In genomic region chr20:18507218-18508191, GRCh38 we compare ENCODE assay signal across 8 cellular contexts. TPM values are rescaled to one million over a fixed set of nuclear protein-coding genes. Genes with fewer than 3 reads are reported as not detected.
DNase-seq lines count a peak whose midpoint lies in the region; ATAC-seq and TF ChIP-seq lines count a peak whose summit lies in the region.

TSS of gene SEC23B (plus strand) at chr20:18507940. CDS start at chr20:18510836, 2,896 bp downstream.

- peak; percentile 96 for ATAC-seq in DND-41 (ENCODE audit: insufficient read depth, low read depth)

- H4K20me1 ChIP-seq in DND-41 (ENCODE audit: insufficient read depth, low read length) (no peaks in the 10 kb centered on the region), GM23248 (ENCODE audit: insufficient read depth) (no peaks in the 10 kb centered on the region)

- H3K36me3 ChIP-seq in DND-41 (ENCODE audit: insufficient read depth, low read length) (peaks cover 28% of the 10 kb centered on the region), GM23248 (ENCODE audit: low read depth) (peaks cover 22% of the 10 kb centered on the region), esophagus squamous epithelium (peaks cover 0 to 32% (median 0%) of the 10 kb centered on the region in 3 donors)

- WGBS in GM23248 (ENCODE audit: low coverage in 1 of 2, low lambda C conversion rate in 2 of 2, missing lambda C conversion rate in 2 of 2), 2 experiments: 0 to 1% methylated on average over 61 to 68 of the region's 69 CpGs
- 0 to 1% methylated on average over 31 to 33 of the region's 69 CpGs for WGBS in esophagus squamous epithelium, 2 donors

- DNase-seq in DND-41 (peak; percentile 98), GM23248 (peak; percentile 99), Kasumi-1 (lab: John Stamatoyannopoulos, UW) (peak; percentile 95 to 97), RPMI7951 (ENCODE audit: low read depth) (peak; percentile 98), esophagus squamous epithelium (lab: John Stamatoyannopoulos, UW) (peak; percentile 81), myocyte (ENCODE audit: low read depth) (peak; percentile 98)
- peak; percentile 97 for DNase-seq in activated T-helper 1 cell treated with anti-CD3 and anti-CD28 coated beads, Interleukin-12 subunit alpha, Interleukin-12 subunit beta, Interleukin-2, Interleukin-4 antibody, amounts not matched to agents 30 ng/mL and 10 ng/mL and 1 ng/mL, durations not matched to agents 14 hours and 24 hours and 36 hours (ENCODE audit: low spot score)
- peak; percentile 94 to 99 for DNase-seq in stimulated activated CD8-positive, alpha-beta memory T cell treated with anti-CD3 and anti-CD28 coated beads, Interleukin-7, amount 100 ng/mL, for 48 hours (ENCODE audit: extremely low read depth in 1 of 2, low read depth in 1 of 2)

- H3K9me3 ChIP-seq in DND-41 (ENCODE audit: insufficient read depth, low read length, severe bottlenecking) (no peaks in the 10 kb centered on the region), GM23248 (ENCODE audit: low read depth) (no peaks in the 10 kb centered on the region), esophagus squamous epithelium (no peaks in the 10 kb centered on the region)

- peak within 1 kb of the TSS; percentile 100 for H3K27ac Mint-ChIP-seq in activated T-helper 1 cell treated with anti-CD3 and anti-CD28 coated beads, Interleukin-12 subunit alpha, Interleukin-12 subunit beta, Interleukin-2, Interleukin-4 antibody, amounts not matched to agents 30 ng/mL and 10 ng/mL and 1 ng/mL, durations not matched to agents 14 hours and 24 hours and 36 hours

- H3F3A ChIP-seq in GM23248 (ENCODE audit: insufficient read depth): no peaks in the 10 kb centered on the region

- intact Hi-C loops in activated T-helper 1 cell treated with anti-CD3 and anti-CD28 coated beads, Interleukin-12 subunit alpha, Interleukin-12 subunit beta, Interleukin-2, Interleukin-4 antibody, amounts not matched to agents 30 ng/mL and 10 ng/mL and 1 ng/mL, durations not matched to agents 14 hours and 24 hours and 36 hours (cut with micrococcal nuclease): loop anchor here (1.0 to 10.0 kb wide), 14 partner anchors 10 to 1933 kb away; partner anchors contain the start of genes CFAP61, CRNKL1, DZANK1 and KAT14
- intact Hi-C loops in esophagus squamous epithelium (cut with DNase I): no loop called here

- peaks cover 31% of the 10 kb centered on the region for H3K4me1 ChIP-seq in DND-41 (ENCODE audit: insufficient read depth, low read length)
- H3K4me1 ChIP-seq in GM23248 (ENCODE audit: insufficient read depth): no peaks in the 10 kb centered on the region; the same call in 1 of the 2 replicates
- H3K4me1 ChIP-seq in esophagus squamous epithelium: peaks cover 9 to 23% (median 12%) of the 10 kb centered on the region in 3 donors

- peak within 1 kb of the TSS; percentile 96 for H3K4me2 ChIP-seq in DND-41 (ENCODE audit: insufficient read depth, low read length)
- H3K4me2 ChIP-seq in GM23248 (ENCODE audit: unreplicated experiment): peak within 1 kb of the TSS; percentile 97

- peaks cover 44% of the 10 kb centered on the region for H3K4me1 Mint-ChIP-seq in activated T-helper 1 cell treated with anti-CD3 and anti-CD28 coated beads, Interleukin-12 subunit alpha, Interleukin-12 subunit beta, Interleukin-2, Interleukin-4 antibody, amounts not matched to agents 30 ng/mL and 10 ng/mL and 1 ng/mL, durations not matched to agents 14 hours and 24 hours and 36 hours (ENCODE audit: low read depth)

- H2AFZ ChIP-seq in DND-41 (ENCODE audit: low read depth, low read length): peak within 1 kb of the TSS; percentile 82
- peak within 1 kb of the TSS; percentile 95 for H2AFZ ChIP-seq in GM23248

- peak in 3 of 4 donors; percentile 38 to 85 (median 84) for TF ChIP-seq POLR2A in esophagus squamous epithelium (IDR thresholded peaks at IDR 0.05)

- H3K36me3 Mint-ChIP-seq in activated T-helper 1 cell treated with anti-CD3 and anti-CD28 coated beads, Interleukin-12 subunit alpha, Interleukin-12 subunit beta, Interleukin-2, Interleukin-4 antibody, amounts not matched to agents 30 ng/mL and 10 ng/mL and 1 ng/mL, durations not matched to agents 14 hours and 24 hours and 36 hours (ENCODE audit: low read depth): peaks cover 23% of the 10 kb centered on the region

- peak within 1 kb of the TSS; percentile 65 for H3K9ac ChIP-seq in DND-41 (ENCODE audit: low read depth, low read length)
- peak within 1 kb of the TSS; percentile 93 for H3K9ac ChIP-seq in GM23248

- H3K9me2 ChIP-seq in GM23248 (ENCODE audit: insufficient read depth): no peaks in the 10 kb centered on the region

- H3K79me2 ChIP-seq in DND-41 (ENCODE audit: insufficient read depth, low read length): peaks cover 25% of the 10 kb centered on the region
- H3K79me2 ChIP-seq in GM23248 (ENCODE audit: insufficient read depth): peaks cover 40% of the 10 kb centered on the region

- H3K9me3 Mint-ChIP-seq in activated T-helper 1 cell treated with anti-CD3 and anti-CD28 coated beads, Interleukin-12 subunit alpha, Interleukin-12 subunit beta, Interleukin-2, Interleukin-4 antibody, amounts not matched to agents 30 ng/mL and 10 ng/mL and 1 ng/mL, durations not matched to agents 14 hours and 24 hours and 36 hours: no peaks in the 10 kb centered on the region

- in situ Hi-C loops in GM23248 (cut with MboI): no loop called here

- peak within 1 kb of the TSS; percentile 96 for H3K27ac ChIP-seq in DND-41 (ENCODE audit: low read length)
- peak within 1 kb of the TSS; percentile 76 for H3K27ac ChIP-seq in GM23248
- H3K27ac ChIP-seq in esophagus squamous epithelium: peak within 1 kb of the TSS; percentile 95 to 97 (median 96)

- no peak for TF ChIP-seq CTCF in DND-41 (IDR thresholded peaks at IDR 0.05; ENCODE audit: borderline replicate concordance, extremely low read depth, low read length, poor library complexity, severe bottlenecking)
- TF ChIP-seq CTCF in esophagus squamous epithelium (IDR thresholded peaks at IDR 0.05): peak in 1 of 6 experiments; percentile 8

- H3K27me3 ChIP-seq in DND-41 (ENCODE audit: insufficient read depth, low read length, poor library complexity) (no peaks in the 10 kb centered on the region), GM23248 (replicated peaks; ENCODE audit: insufficient read depth) (no peaks in the 10 kb centered on the region), esophagus squamous epithelium (peaks cover 0 to 21% (median 0%) of the 10 kb centered on the region in 4 donors)

- peaks cover 2% of the 10 kb centered on the region for H3K27me3 Mint-ChIP-seq in activated T-helper 1 cell treated with anti-CD3 and anti-CD28 coated beads, Interleukin-12 subunit alpha, Interleukin-12 subunit beta, Interleukin-2, Interleukin-4 antibody, amounts not matched to agents 30 ng/mL and 10 ng/mL and 1 ng/mL, durations not matched to agents 14 hours and 24 hours and 36 hours (ENCODE audit: insufficient read depth)

- H3K4me3 ChIP-seq in DND-41 (ENCODE audit: low read depth in 1 of 2, low read length in 2 of 2): peak within 1 kb of the TSS; percentile 72 to 74
- H3K4me3 ChIP-seq in GM23248: peak within 1 kb of the TSS; percentile 92
- H3K4me3 ChIP-seq in esophagus squamous epithelium: peak within 1 kb of the TSS; percentile 70 to 80 (median 75)

- H3K4me3 Mint-ChIP-seq in activated T-helper 1 cell treated with anti-CD3 and anti-CD28 coated beads, Interleukin-12 subunit alpha, Interleukin-12 subunit beta, Interleukin-2, Interleukin-4 antibody, amounts not matched to agents 30 ng/mL and 10 ng/mL and 1 ng/mL, durations not matched to agents 14 hours and 24 hours and 36 hours: peak within 1 kb of the TSS; percentile 99

RNA-seq across cellular contexts. Expression of gene SEC23B, which starts in this region (rescaled TPM):
- 48.5 and 49.2 TPM in 2 replicates for total RNA-seq in GM23248 (2014; rRNA removed; shearing (Covaris generic))
- polyA plus RNA-seq in GM23248 (2016; fragmentation: Nextera tagmentation; extraction: Ambion mirVana): 36.8 and 43.8 TPM in 2 replicates
- total RNA-seq in RPMI7951 (2014; rRNA removed; shearing (Covaris generic)): 100 and 108 TPM in 2 replicates
- 110 and 113 TPM in 2 replicates for total RNA-seq in activated T-helper 1 cell treated with anti-CD3 and anti-CD28 coated beads, Interleukin-12 subunit alpha, Interleukin-12 subunit beta, Interleukin-2, Interleukin-4 antibody, amounts not matched to agents 30 ng/mL and 10 ng/mL and 1 ng/mL, durations not matched to agents 14 hours and 24 hours and 36 hours
- total RNA-seq in esophagus squamous epithelium: 10 to 100 TPM; 37.6 to 72.3 (median 43.9) TPM
- total RNA-seq in myocyte: 23.3 and 28.0 TPM in 2 replicates
- 35.8 TPM for polyA plus RNA-seq in myocyte (2012)

Comparison
In these comparisons a context has a peak if more than half of its experiments do, and no peak if none do; other contexts are left out.
1. Peak in every context shown above with its lines: DNase-seq, ATAC-seq, H3K4me3 ChIP-seq and H3K27ac ChIP-seq.